ENCODE assay signal across 9 cellular contexts in the genomic region with DNA sequence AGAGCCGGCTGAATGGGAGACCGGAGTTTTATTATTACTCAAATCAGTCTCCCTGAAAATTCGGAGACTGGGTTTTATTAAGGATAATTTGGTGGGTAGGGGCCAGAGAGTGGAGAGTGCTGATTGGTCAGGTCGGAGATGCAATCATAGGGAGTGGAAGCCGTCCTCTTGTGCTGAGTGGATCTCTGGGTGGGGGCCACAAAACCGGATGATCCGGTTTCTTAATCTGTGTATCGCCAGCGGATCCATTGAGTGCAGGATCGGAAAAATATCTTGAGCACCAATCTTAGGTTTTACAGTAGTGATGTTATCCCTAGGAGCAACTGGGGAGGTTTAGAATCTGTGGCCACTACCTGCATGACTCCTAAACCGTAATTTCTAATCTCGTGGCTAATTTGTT. TPM values are rescaled to one million over a fixed set of nuclear protein-coding genes. Genes with fewer than 3 reads are reported as not detected.
DNase-seq lines count a peak whose midpoint lies in the region; ATAC-seq, FAIRE-seq and TF ChIP-seq lines count a peak whose summit lies in the region.
"Had no signal": no experiment of that assay in that cellular context is flagged by ENCODE, and none has a peak within 500 bp of the region (broad histone marks: within the 10 kb centered on the region; RNA-seq: fewer than 3 reads in every experiment).

No MANE protein-coding gene starts in this region.

- ATAC-seq in HepG2 (no peak), right lobe of liver (no peak)

- H3K79me2 ChIP-seq in HepG2 (ENCODE audit: insufficient read depth, low read length), result peaks cover 10% of the 10 kb centered on the region

- intact Hi-C loops in HepG2 (cut with micrococcal nuclease; ENCODE audit: unreplicated experiment), result no loop called here
- intact Hi-C loops in right lobe of liver (cut with DNase I), result no loop called here

- POLR2A ChIA-PET in HepG2 (lab: Yijun Ruan, JAX), result interaction anchor here (0.7 to 3.0 kb wide), 4 partner anchors 13 to 45 kb away, joined by 3 to 95 read pairs (median 12); a partner anchor contains a TSS

- peak overlapping the region; percentile 88 for H3K4me2 ChIP-seq in HepG2 (ENCODE audit: low read depth, low read length)

- no peak overlapping the region for H2AFZ ChIP-seq in HepG2 (ENCODE audit: low read length)

- TF ChIP-seq EP300 in HepG2 (IDR thresholded peaks at IDR 0.05; ENCODE audit: low read depth in 2 of 2, low read length in 2 of 2), result no peak
- no peak for TF ChIP-seq EP300 in HepG2 (CRISPR knock-in tag; IDR thresholded peaks at IDR 0.05; ENCODE audit: borderline replicate concordance)

- H3K4me1 ChIP-seq in HepG2 (ENCODE audit: insufficient read depth, low read length) (peaks cover 70% of the 10 kb centered on the region), right lobe of liver (peaks cover 0 to 7% (median 3%) of the 10 kb centered on the region in 4 donors), Peyer's patch (peaks cover 0 to 7% (median 1%) of the 10 kb centered on the region in 4 donors)

- H3K36me3 ChIP-seq in HepG2 (replicated peaks in 1 of 2; ENCODE audit: control insufficient read depth in 1 of 2, insufficient read depth in 2 of 2, low read length in 2 of 2), result peaks cover 1 to 8% of the 10 kb centered on the region in 2 experiments; a peak in 2 of 5 replicates
- H3K36me3 ChIP-seq in right lobe of liver, result no peaks in the 10 kb centered on the region
- H3K36me3 ChIP-seq in Peyer's patch, result no peaks in the 10 kb centered on the region

- H3K9me3 ChIP-seq in HepG2 (ENCODE audit: low read length), result no peaks in the 10 kb centered on the region
- H3K9me3 ChIP-seq in right lobe of liver, result no peaks in the 10 kb centered on the region
- no peaks in the 10 kb centered on the region for H3K9me3 ChIP-seq in Peyer's patch

- no peaks in the 10 kb centered on the region for H4K20me1 ChIP-seq in HepG2 (ENCODE audit: insufficient read depth, low read length)

- no peak overlapping the region for H3K9ac ChIP-seq in HepG2 (ENCODE audit: insufficient read depth, low read depth, low read length)

- no peak for TF ChIP-seq RAD21 in HepG2 (CRISPR knock-in tag; IDR thresholded peaks at IDR 0.05)

- no peaks in the 10 kb centered on the region; a peak in 1 of 5 replicates for H3K27me3 ChIP-seq in HepG2 (ENCODE audit: control insufficient read depth in 1 of 2, insufficient read depth in 2 of 2, low read length in 2 of 2)
- H3K27me3 ChIP-seq in right lobe of liver, result no peaks in the 10 kb centered on the region
- H3K27me3 ChIP-seq in Peyer's patch, result no peaks in the 10 kb centered on the region

- no TSS peak for BruUV-seq in HepG2 (replicated peaks; lab: Mats Ljungman, UMichigan)

- in situ Hi-C loops in HepG2 (cut with HindIII; ENCODE audit: extremely low pct_ligation_motif_present, low pct_unique_long_range_greater_than_20kb), result no loop called here

- TF ChIP-seq CTCF in HepG2 (CRISPR knock-in tag; IDR thresholded peaks at IDR 0.05) (no peak), right lobe of liver (IDR thresholded peaks at IDR 0.05) (no peak), Peyer's patch (IDR thresholded peaks at IDR 0.05) (no peak), fibroblast of villous mesenchyme (IDR thresholded peaks at IDR 0.05; ENCODE audit: insufficient read depth, low read depth, low read length) (no peak)

- peak overlapping the region; percentile 99 for H3K27ac ChIP-seq in HepG2 (ENCODE audit: extremely low read length, insufficient read depth, low read length)
- peak overlapping the region in 1 of 3 donors; percentile 79 for H3K27ac ChIP-seq in right lobe of liver
- peak overlapping the region in 2 of 4 donors; percentile 1 to 65 for H3K27ac ChIP-seq in Peyer's patch

- no peak for FAIRE-seq in HepG2 (lab: Jason Lieb, UNC)

- TF ChIP-seq POLR2A in HepG2 (IDR thresholded peaks at IDR 0.05; ENCODE audit: insufficient read depth in 1 of 2, low read depth in 2 of 2, low read length in 2 of 2), result no peak
- TF ChIP-seq POLR2A in right lobe of liver (IDR thresholded peaks at IDR 0.05), result no peak
- TF ChIP-seq POLR2A in Peyer's patch (IDR thresholded peaks at IDR 0.05), result no peak

- H3K4me3 ChIP-seq in HepG2 (replicated peaks in 1 of 3; ENCODE audit: insufficient read depth in 1 of 3, low read depth in 2 of 3, low read length in 3 of 3) (0 out of 6 replicates have a peak overlapping the region, but pooled peaks of 1 of the 3 experiments have one; percentile 19), right lobe of liver (peak overlapping the region in 1 of 3 donors; percentile 67), Peyer's patch (peak overlapping the region in 3 of 4 donors; percentile 68 to 72 (median 71)), fibroblast of villous mesenchyme (ENCODE audit: low read depth, low read length) (peak overlapping the region; percentile 78)

- 87% methylated on average over 12 of the region's 12 CpGs for WGBS in HepG2 (ENCODE audit: low lambda C conversion rate)
- WGBS in right lobe of liver (ENCODE audit: insufficient coverage, low coverage, low lambda C conversion rate, missing lambda C conversion rate), result 93% methylated on average over 7 of the region's 12 CpGs

- DNase-seq in HepG2 (ENCODE audit: low spot score), result no peak
- no peak for DNase-seq in right lobe of liver
- peak in 1 of 3 donors; percentile 55 for DNase-seq in Peyer's patch
- no peak for DNase-seq in fibroblast of villous mesenchyme (ENCODE audit: low read depth)
- peak; percentile 56 for DNase-seq in ureter (ENCODE audit: low spot score)
- DNase-seq in nucleus accumbens (lab: John Stamatoyannopoulos, UW), result no peak
- DNase-seq in A172 (ENCODE audit: low spot score), result no peak
- no peak for DNase-seq in D341Med (ENCODE audit: low spot score)
- DNase-seq: midbrain had no signal

- CTCF ChIA-PET in HepG2 (lab: Yijun Ruan, JAX; ENCODE audit: low intra/inter-chr PET ratio, low total read pairs), result no interaction called here

RNA-seq across cellular contexts. Expression of a gene that starts 0.9 kb away (rescaled TPM):
- 159 and 167 TPM in 2 replicates for total RNA-seq in HepG2 (2016; rRNA removed; fragmentation: Illumina TruSeq; extraction: Trizol)
- 36.4 and 36.6 TPM in 2 replicates for total RNA-seq in HepG2 (2016; cell fraction: cytosol; rRNA removed; fragmentation: Illumina TruSeq; extraction: Trizol; ENCODE audit: low read depth)
- total RNA-seq in HepG2 (2016; cell fraction: insoluble cytoplasmic fraction; rRNA removed; fragmentation: Illumina TruSeq; extraction: Trizol), result 162 and 163 TPM in 2 replicates
- total RNA-seq in HepG2 (2016; cell fraction: membrane; rRNA removed; fragmentation: Illumina TruSeq; extraction: Trizol), result 98.2 and 102 TPM in 2 replicates
- 68.4 and 75.1 TPM in 2 replicates for total RNA-seq in HepG2 (2016; cell fraction: nucleus; rRNA removed; fragmentation: Illumina TruSeq; extraction: Trizol)
- polyA plus RNA-seq in HepG2 (2011; rRNA removed), result 203 and 212 TPM in 2 replicates
- polyA plus RNA-seq in HepG2 (2011; cell fraction: cytosol; rRNA removed), result 167 and 170 TPM in 2 replicates
- polyA plus RNA-seq in HepG2 (2011; cell fraction: nucleus; rRNA removed), result 133 and 152 TPM in 2 replicates
- polyA plus RNA-seq in HepG2 (2012), result 126 and 158 TPM in 2 replicates
- 33.2 and 39.7 TPM in 2 replicates for polyA plus RNA-seq in HepG2 (2016; cell fraction: cytosol; fragmentation: Illumina TruSeq; extraction: Trizol; ENCODE audit: low read depth)
- polyA plus RNA-seq in HepG2 (2016; cell fraction: insoluble cytoplasmic fraction; fragmentation: Illumina TruSeq; extraction: Trizol; ENCODE audit: low read depth), result 169 and 174 TPM in 2 replicates
- 73.5 and 79.3 TPM in 2 replicates for polyA plus RNA-seq in HepG2 (2016; cell fraction: membrane; fragmentation: Illumina TruSeq; extraction: Trizol; ENCODE audit: low read depth)
- polyA plus RNA-seq in HepG2 (2016; cell fraction: nucleus; fragmentation: Illumina TruSeq; extraction: Trizol; ENCODE audit: insufficient read depth, low read depth), result 104 and 117 TPM in 2 replicates
- 19.6 and 162 TPM in 2 replicates for polyA minus RNA-seq in HepG2 (2011; rRNA and poly(A)+ RNA removed; ENCODE audit: low replicate concordance)
- 70.8 and 86.6 TPM in 2 replicates for polyA minus RNA-seq in HepG2 (2011; cell fraction: cytosol; rRNA and poly(A)+ RNA removed)
- 55.0 and 66.1 TPM in 2 replicates for polyA minus RNA-seq in HepG2 (2011; cell fraction: nucleus; rRNA and poly(A)+ RNA removed)
- total RNA-seq in right lobe of liver, result 100 to 1,000 TPM in 5 of 6 experiments, 10 to 100 TPM in 1; 94.5 to 149 (median 141) TPM
- 10 to 100 TPM; 33.0 to 60.5 (median 39.8) TPM for total RNA-seq in Peyer's patch
- total RNA-seq in fibroblast of villous mesenchyme, result 66.4 and 77.7 TPM in 2 replicates
- 67.8 TPM for total RNA-seq in ureter
- total RNA-seq in A172 (2014; rRNA removed; shearing (Covaris generic)), result 88.8 and 95.7 TPM in 2 replicates

RNA-seq across cellular contexts. Expression of a gene that starts 21.6 kb away (rescaled TPM):
- total RNA-seq in HepG2 (2016; rRNA removed; fragmentation: Illumina TruSeq; extraction: Trizol) (33.3 and 45.3 TPM in 2 replicates), right lobe of liver (10 to 100 TPM in 5 of 6 experiments, 1 to 10 TPM in 1; 9.6 to 24.8 (median 14.0) TPM), Peyer's patch (10 to 100 TPM; 30.5 to 82.5 (median 36.6) TPM), fibroblast of villous mesenchyme (153 and 240 TPM in 2 replicates), ureter (45.0 TPM)
- 6.6 and 7.4 TPM in 2 replicates for total RNA-seq in HepG2 (2016; cell fraction: cytosol; rRNA removed; fragmentation: Illumina TruSeq; extraction: Trizol; ENCODE audit: low read depth)
- total RNA-seq in HepG2 (2016; cell fraction: insoluble cytoplasmic fraction; rRNA removed; fragmentation: Illumina TruSeq; extraction: Trizol), result 33.3 and 42.0 TPM in 2 replicates
- 21.0 and 24.2 TPM in 2 replicates for total RNA-seq in HepG2 (2016; cell fraction: membrane; rRNA removed; fragmentation: Illumina TruSeq; extraction: Trizol)
- total RNA-seq in HepG2 (2016; cell fraction: nucleus; rRNA removed; fragmentation: Illumina TruSeq; extraction: Trizol), result 25.6 and 28.1 TPM in 2 replicates
- 8.8 and 9.3 TPM in 2 replicates for polyA plus RNA-seq in HepG2 (2011; rRNA removed)
- polyA plus RNA-seq in HepG2 (2011; cell fraction: cytosol; rRNA removed), result 6.9 and 7.3 TPM in 2 replicates
- 8.1 and 8.6 TPM in 2 replicates for polyA plus RNA-seq in HepG2 (2011; cell fraction: nucleus; rRNA removed)
- polyA plus RNA-seq in HepG2 (2012), result 6.4 TPM in 2 replicates
- polyA plus RNA-seq in HepG2 (2016; cell fraction: cytosol; fragmentation: Illumina TruSeq; extraction: Trizol; ENCODE audit: low read depth), result 3.3 and 5.4 TPM in 2 replicates
- 21.1 and 24.6 TPM in 2 replicates for polyA plus RNA-seq in HepG2 (2016; cell fraction: insoluble cytoplasmic fraction; fragmentation: Illumina TruSeq; extraction: Trizol; ENCODE audit: low read depth)
- 9.8 and 11.9 TPM in 2 replicates for polyA plus RNA-seq in HepG2 (2016; cell fraction: membrane; fragmentation: Illumina TruSeq; extraction: Trizol; ENCODE audit: low read depth)
- polyA plus RNA-seq in HepG2 (2016; cell fraction: nucleus; fragmentation: Illumina TruSeq; extraction: Trizol; ENCODE audit: insufficient read depth, low read depth), result 23.3 and 24.8 TPM in 2 replicates
- 25.7 and 39.3 TPM in 2 replicates for polyA minus RNA-seq in HepG2 (2011; rRNA and poly(A)+ RNA removed; ENCODE audit: low replicate concordance)
- 12.4 and 13.6 TPM in 2 replicates for polyA minus RNA-seq in HepG2 (2011; cell fraction: cytosol; rRNA and poly(A)+ RNA removed)
- 11.5 and 15.2 TPM in 2 replicates for polyA minus RNA-seq in HepG2 (2011; cell fraction: nucleus; rRNA and poly(A)+ RNA removed)
- total RNA-seq in A172 (2014; rRNA removed; shearing (Covaris generic)), result 3.7 and 5.3 TPM in 2 replicates

RNA-seq across cellular contexts. Expression of a gene that starts 28.2 kb away (rescaled TPM):
- total RNA-seq in HepG2 (2016; rRNA removed; fragmentation: Illumina TruSeq; extraction: Trizol) (46.7 and 53.5 TPM in 2 replicates), right lobe of liver (10 to 100 TPM; 11.9 to 17.4 (median 14.1) TPM), Peyer's patch (100 to 1,000 TPM in 1 of 4 donors, 10 to 100 TPM in 3; 33.3 to 191 (median 37.3) TPM), fibroblast of villous mesenchyme (37.6 and 50.6 TPM in 2 replicates), ureter (42.4 TPM)
- total RNA-seq in HepG2 (2016; cell fraction: cytosol; rRNA removed; fragmentation: Illumina TruSeq; extraction: Trizol; ENCODE audit: low read depth), result 20.7 and 27.6 TPM in 2 replicates
- total RNA-seq in HepG2 (2016; cell fraction: insoluble cytoplasmic fraction; rRNA removed; fragmentation: Illumina TruSeq; extraction: Trizol), result 47.6 and 56.5 TPM in 2 replicates
- total RNA-seq in HepG2 (2016; cell fraction: membrane; rRNA removed; fragmentation: Illumina TruSeq; extraction: Trizol), result 39.5 and 44.9 TPM in 2 replicates
- total RNA-seq in HepG2 (2016; cell fraction: nucleus; rRNA removed; fragmentation: Illumina TruSeq; extraction: Trizol), result 32.6 and 43.7 TPM in 2 replicates
- polyA plus RNA-seq in HepG2 (2011; rRNA removed), result 45.8 and 65.2 TPM in 2 replicates
- polyA plus RNA-seq in HepG2 (2011; cell fraction: cytosol; rRNA removed), result 27.9 and 31.5 TPM in 2 replicates
- 145 and 182 TPM in 2 replicates for polyA plus RNA-seq in HepG2 (2011; cell fraction: nucleus; rRNA removed)
- 37.0 and 37.3 TPM in 2 replicates for polyA plus RNA-seq in HepG2 (2012)
- polyA plus RNA-seq in HepG2 (2016; cell fraction: cytosol; fragmentation: Illumina TruSeq; extraction: Trizol; ENCODE audit: low read depth), result 25.9 and 30.6 TPM in 2 replicates
- 44.1 and 46.1 TPM in 2 replicates for polyA plus RNA-seq in HepG2 (2016; cell fraction: insoluble cytoplasmic fraction; fragmentation: Illumina TruSeq; extraction: Trizol; ENCODE audit: low read depth)
- 35.3 and 37.4 TPM in 2 replicates for polyA plus RNA-seq in HepG2 (2016; cell fraction: membrane; fragmentation: Illumina TruSeq; extraction: Trizol; ENCODE audit: low read depth)
- polyA plus RNA-seq in HepG2 (2016; cell fraction: nucleus; fragmentation: Illumina TruSeq; extraction: Trizol; ENCODE audit: insufficient read depth, low read depth), result 54.0 and 55.1 TPM in 2 replicates
- polyA minus RNA-seq in HepG2 (2011; rRNA and poly(A)+ RNA removed; ENCODE audit: low replicate concordance), result 57.0 and 70.3 TPM in 2 replicates
- 25.5 and 29.4 TPM in 2 replicates for polyA minus RNA-seq in HepG2 (2011; cell fraction: cytosol; rRNA and poly(A)+ RNA removed)
- polyA minus RNA-seq in HepG2 (2011; cell fraction: nucleus; rRNA and poly(A)+ RNA removed), result 38.9 and 51.6 TPM in 2 replicates
- total RNA-seq in A172 (2014; rRNA removed; shearing (Covaris generic)), result 42.8 and 45.6 TPM in 2 replicates
